ENCODE assay signal across 8 cellular contexts in genomic region chr17:17837966-17838962, GRCh38. TPM values are rescaled to one million over a fixed set of nuclear protein-coding genes. Genes with fewer than 3 reads are reported as not detected.
DNase-seq lines count a peak whose midpoint lies in the region; ATAC-seq, FAIRE-seq and TF ChIP-seq lines count a peak whose summit lies in the region.

No MANE protein-coding gene starts in this region.

- 15% methylated on average over 9 of the region's 11 CpGs for WGBS in K562 (ENCODE audit: insufficient coverage, low coverage, missing lambda C conversion rate)
- 57% methylated on average over 11 of the region's 11 CpGs for WGBS in suprapubic skin

- TF ChIP-seq EP300 in K562 (IDR thresholded peaks at IDR 0.05; ENCODE audit: low read length) (no peak; the same call in 1 of the 2 replicates), suprapubic skin (IDR thresholded peaks at IDR 0.05) (no peak)

- TF ChIP-seq CTCF in K562 (IDR thresholded peaks at IDR 0.05 in 2 of 3, conservative IDR thresholded peaks at IDR 0.05 in 1 of 3; ENCODE audit: insufficient read depth in 2 of 3, low read depth in 1 of 3, low read length in 3 of 3): no peak
- no peak for TF ChIP-seq CTCF in kidney (IDR thresholded peaks at IDR 0.05; ENCODE audit: borderline replicate concordance, extremely low read depth, insufficient read depth)
- TF ChIP-seq CTCF in suprapubic skin (IDR thresholded peaks at IDR 0.05): no peak

- H3K79me2 ChIP-seq in K562 (ENCODE audit: control insufficient read depth, insufficient read depth, low read length): peaks cover 68% of the 10 kb centered on the region

- DNase-seq in DMS79 treated with DMSO at 0.1 percent for 48 hours (lab: John Stamatoyannopoulos, UW) (peak; percentile 29), DMS79 (lab: John Stamatoyannopoulos, UW) (no peak), NCI-H345 treated with DMSO at 0.1 percent for 48 hours (lab: John Stamatoyannopoulos, UW; ENCODE audit: unreplicated experiment) (peak; percentile 8), K562 (ENCODE audit: extremely low read depth in 1 of 4, low spot score in 3 of 4) (peak in 2 of 4 experiments; percentile 53 to 82), kidney (peak; percentile 82), suprapubic skin (ENCODE audit: low spot score in 2 of 2) (peak in 1 of 2 donors; percentile 87)
- no peak for DNase-seq in stimulated activated CD4-positive, alpha-beta T cell treated with anti-CD3 and anti-CD28 coated beads, Interleukin-15, amount 100 ng/mL, for 24 hours

- H4K20me1 ChIP-seq in K562 (replicated peaks; ENCODE audit: control insufficient read depth, insufficient read depth, low read length): peaks cover 3% of the 10 kb centered on the region; the same call in 1 of the 2 replicates

- no peaks in the 10 kb centered on the region for H3K9me1 ChIP-seq in K562 (ENCODE audit: control insufficient read depth, insufficient read depth, low read length)

- CTCF ChIA-PET in K562 (lab: Yijun Ruan, JAX; ENCODE audit: low intra/inter-chr PET ratio): no interaction called here

- no peak for TF ChIP-seq RAD21 in K562 (CRISPR knock-in tag; conservative IDR thresholded peaks at IDR 0.05 in 1 of 2, IDR thresholded peaks at IDR 0.05 in 1 of 2)

- intact Hi-C loops in K562 (cut with micrococcal nuclease) (loop anchor here (2.0 kb wide), 2 partner anchors 13 to 15 kb away; no protein-coding TSS in a partner anchor), kidney (cut with DNase I) (no loop called here)

- H3K9ac ChIP-seq in K562 (ENCODE audit: insufficient read depth in 1 of 2, low read depth in 2 of 2, low read length in 2 of 2) (peak overlapping the region; percentile 99), kidney (ENCODE audit: low read length in 2 of 2) (peak overlapping the region; percentile 37 to 90)

- H3K27ac ChIP-seq in K562 (ENCODE audit: extremely low read depth, low read depth, low read length) (peak overlapping the region; percentile 100), kidney (ENCODE audit: low read depth in 2 of 2, low read length in 2 of 2) (peak overlapping the region; percentile 99), suprapubic skin (peak overlapping the region; percentile 98)

- H2AFZ ChIP-seq in K562 (ENCODE audit: low read depth, low read length): peak overlapping the region; percentile 24; the same call in 1 of the 2 replicates

- in situ Hi-C loops in K562 (cut with MboI): no loop called here

- peak overlapping the region; percentile 19; the same call in 1 of the 2 replicates for H3K4me3 ChIP-seq in K562
- peak overlapping the region in 1 of 2 donors; percentile 29 for H3K4me3 ChIP-seq in kidney (ENCODE audit: low read length in 2 of 2)
- H3K4me3 ChIP-seq in suprapubic skin: peak overlapping the region; percentile 73

- peak overlapping the region; percentile 97 for H3K4me2 ChIP-seq in K562 (ENCODE audit: insufficient read depth, low read length)

- H3K36me3 ChIP-seq in K562 (ENCODE audit: control insufficient read depth, insufficient read depth, low read length) (peaks cover 20% of the 10 kb centered on the region; the same call in 2 of the 3 replicates), kidney (ENCODE audit: control insufficient read depth in 1 of 2, insufficient read depth in 2 of 2, low read length in 2 of 2) (no peaks in the 10 kb centered on the region), suprapubic skin (no peaks in the 10 kb centered on the region)

- H3K27me3 ChIP-seq in K562 (ENCODE audit: control insufficient read depth in 2 of 2, insufficient read depth in 2 of 2, low read length in 2 of 2) (no peaks in the 10 kb centered on the region), suprapubic skin (no peaks in the 10 kb centered on the region)

- H3K9me3 ChIP-seq in K562 (replicated peaks; ENCODE audit: control insufficient read depth, insufficient read depth, low read depth, low read length) (no peaks in the 10 kb centered on the region), kidney (ENCODE audit: control insufficient read depth in 1 of 2, low read length in 2 of 2) (no peaks in the 10 kb centered on the region), suprapubic skin (no peaks in the 10 kb centered on the region)

- no TSS peak for BruUV-seq in K562 (replicated peaks; lab: Mats Ljungman, UMichigan)

- ATAC-seq in K562 (peak; percentile 13), HG02798 (IDR thresholded peaks at IDR 0.05; ENCODE audit: poor library complexity, unreplicated experiment) (no peak)

- TF ChIP-seq POLR2A in K562 (conservative IDR thresholded peaks at IDR 0.05) (0 out of 2 replicates have a peak, but pooled peaks have one; percentile 10), suprapubic skin (IDR thresholded peaks at IDR 0.05) (no peak)

- peak; percentile 89 for FAIRE-seq in K562 (lab: Jason Lieb, UNC)
- FAIRE-seq in kidney (lab: Jason Lieb, UNC): no peak

- H3K4me1 ChIP-seq in K562 (replicated peaks in 1 of 2; ENCODE audit: control insufficient read depth in 2 of 2, insufficient read depth in 2 of 2, low read length in 2 of 2) (peaks cover 64 to 82% of the 10 kb centered on the region in 2 experiments), kidney (ENCODE audit: control insufficient read depth in 1 of 2, insufficient read depth in 1 of 2, low read depth in 1 of 2, low read length in 2 of 2) (peaks cover 49 to 59% of the 10 kb centered on the region in 2 donors), suprapubic skin (peaks cover 93% of the 10 kb centered on the region)

- POLR2A ChIA-PET in K562 (lab: Yijun Ruan, JAX): interaction anchor here (0.6 to 6.7 kb wide), 14 partner anchors 10 to 324 kb away, joined by 3 to 102 read pairs (median 4); no protein-coding TSS in a partner anchor

TF ChIP-seq in K562, 482 proteins besides CTCF, POLR2A, EP300 and RAD21 (continues in another document):
- TF ChIP-seq, protein P1, sequence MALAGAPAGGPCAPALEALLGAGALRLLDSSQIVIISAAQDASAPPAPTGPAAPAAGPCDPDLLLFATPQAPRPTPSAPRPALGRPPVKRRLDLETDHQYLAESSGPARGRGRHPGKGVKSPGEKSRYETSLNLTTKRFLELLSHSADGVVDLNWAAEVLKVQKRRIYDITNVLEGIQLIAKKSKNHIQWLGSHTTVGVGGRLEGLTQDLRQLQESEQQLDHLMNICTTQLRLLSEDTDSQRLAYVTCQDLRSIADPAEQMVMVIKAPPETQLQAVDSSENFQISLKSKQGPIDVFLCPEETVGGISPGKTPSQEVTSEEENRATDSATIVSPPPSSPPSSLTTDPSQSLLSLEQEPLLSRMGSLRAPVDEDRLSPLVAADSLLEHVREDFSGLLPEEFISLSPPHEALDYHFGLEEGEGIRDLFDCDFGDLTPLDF (CRISPR knock-in tag; IDR thresholded peaks at IDR 0.05): no peak
- TF ChIP-seq NFIC (IDR thresholded peaks at IDR 0.05) (no peak; the same call in 1 of the 2 replicates), ZNF165 (CRISPR knock-in tag; IDR thresholded peaks at IDR 0.05; ENCODE audit: borderline replicate concordance) (no peak), MYC (IDR thresholded peaks at IDR 0.05; ENCODE audit: low read depth, low read length) (no peak; the same call in 1 of the 2 replicates), MYC (CRISPR knock-in tag; IDR thresholded peaks at IDR 0.05; ENCODE audit: borderline replicate concordance, low read depth) (no peak), ZNF444 (CRISPR knock-in tag; IDR thresholded peaks at IDR 0.05) (no peak), U2AF1 (optimal IDR thresholded peaks at IDR 0.05; ENCODE audit: low read depth, low read length) (no peak), SAFB (IDR thresholded peaks at IDR 0.05; ENCODE audit: borderline replicate concordance, low read depth, low read length) (no peak), CREM (IDR thresholded peaks at IDR 0.05; ENCODE audit: low read depth) (peak; percentile 40; the same call in 1 of the 2 replicates)
- TF ChIP-seq, protein P2, sequence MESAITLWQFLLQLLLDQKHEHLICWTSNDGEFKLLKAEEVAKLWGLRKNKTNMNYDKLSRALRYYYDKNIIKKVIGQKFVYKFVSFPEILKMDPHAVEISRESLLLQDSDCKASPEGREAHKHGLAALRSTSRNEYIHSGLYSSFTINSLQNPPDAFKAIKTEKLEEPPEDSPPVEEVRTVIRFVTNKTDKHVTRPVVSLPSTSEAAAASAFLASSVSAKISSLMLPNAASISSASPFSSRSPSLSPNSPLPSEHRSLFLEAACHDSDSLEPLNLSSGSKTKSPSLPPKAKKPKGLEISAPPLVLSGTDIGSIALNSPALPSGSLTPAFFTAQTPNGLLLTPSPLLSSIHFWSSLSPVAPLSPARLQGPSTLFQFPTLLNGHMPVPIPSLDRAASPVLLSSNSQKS (CRISPR knock-in tag; IDR thresholded peaks at IDR 0.05): no peak
- TF ChIP-seq, protein P3, sequence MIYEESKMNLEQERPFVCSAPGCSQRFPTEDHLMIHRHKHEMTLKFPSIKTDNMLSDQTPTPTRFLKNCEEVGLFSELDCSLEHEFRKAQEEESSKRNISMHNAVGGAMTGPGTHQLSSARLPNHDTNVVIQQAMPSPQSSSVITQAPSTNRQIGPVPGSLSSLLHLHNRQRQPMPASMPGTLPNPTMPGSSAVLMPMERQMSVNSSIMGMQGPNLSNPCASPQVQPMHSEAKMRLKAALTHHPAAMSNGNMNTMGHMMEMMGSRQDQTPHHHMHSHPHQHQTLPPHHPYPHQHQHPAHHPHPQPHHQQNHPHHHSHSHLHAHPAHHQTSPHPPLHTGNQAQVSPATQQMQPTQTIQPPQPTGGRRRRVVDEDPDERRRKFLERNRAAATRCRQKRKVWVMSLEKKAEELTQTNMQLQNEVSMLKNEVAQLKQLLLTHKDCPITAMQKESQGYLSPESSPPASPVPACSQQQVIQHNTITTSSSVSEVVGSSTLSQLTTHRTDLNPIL (CRISPR knock-in tag; IDR thresholded peaks at IDR 0.05): no peak

RNA-seq across cellular contexts. Expression of gene SREBF1, which starts 1.5 kb away (rescaled TPM):
- 392 and 1,233 TPM in 2 replicates for total RNA-seq in K562 (2011; cell fraction: chromatin; rRNA removed; ENCODE audit: low replicate concordance)
- 729 and 820 TPM in 2 replicates for total RNA-seq in K562 (2011; cell fraction: nucleolus; rRNA removed)
- total RNA-seq in K562 (2011; cell fraction: nucleoplasm; rRNA removed): 484 and 520 TPM in 2 replicates
- 69.4 and 80.7 TPM in 2 replicates for total RNA-seq in K562 (2014; rRNA removed)
- total RNA-seq in K562 (2014; rRNA removed; fragmentation: Illumina TruSeq; extraction: Trizol): 28.6 and 31.2 TPM in 2 replicates
- total RNA-seq in K562 (2015; rRNA removed; fragmentation: Illumina TruSeq; extraction: Trizol): 69.5 and 69.7 TPM in 2 replicates
- total RNA-seq in K562 (2021): 134 and 169 TPM in 2 replicates
- 35.6 and 140 TPM in 2 replicates for polyA plus RNA-seq in K562 (2011; rRNA removed)
- polyA plus RNA-seq in K562 (2011; cell fraction: cytosol; rRNA removed): 54.3 and 84.0 TPM in 2 replicates
- 590 and 682 TPM in 2 replicates for polyA plus RNA-seq in K562 (2011; cell fraction: nucleus; rRNA removed)
- polyA plus RNA-seq in K562 (2012): 162 and 169 TPM in 2 replicates
- 98.4 and 117 TPM in 2 replicates for polyA plus RNA-seq in K562 (2014; fragmentation: Illumina TruSeq; extraction: Trizol)
- 1 to 10 TPM; 1.6 to 1.7 TPM for polyA plus RNA-seq in K562 (2014; fragmentation: Nextera tagmentation; extraction: Ambion mirVana)
- polyA plus RNA-seq in K562 (2014; rRNA removed): 90.3 and 91.1 TPM in 2 replicates
- 33.6 and 42.1 TPM in 2 replicates for polyA minus RNA-seq in K562 (2011; rRNA and poly(A)+ RNA removed)
- 133 and 177 TPM in 2 replicates for polyA minus RNA-seq in K562 (2011; cell fraction: cytosol; rRNA and poly(A)+ RNA removed)
- 150 and 229 TPM in 2 replicates for polyA minus RNA-seq in K562 (2011; cell fraction: nucleus; rRNA and poly(A)+ RNA removed)
- total RNA-seq in kidney: 48.3 TPM
- 37.6 TPM for polyA plus RNA-seq in kidney (ENCODE audit: insufficient read depth, low read depth, low replicate concordance)
- 100 to 1,000 TPM in 2 of 4 donors, 10 to 100 TPM in 2; 78.1 to 124 (median 91.7) TPM for total RNA-seq in suprapubic skin

Comparison
In these comparisons a context has a peak if more than half of its experiments do, and no peak if none do; other contexts are left out.
1. DNase-seq: peak in DMS79 treated with DMSO at 0.1 percent for 48 hours (single experiment), NCI-H345 treated with DMSO at 0.1 percent for 48 hours (single experiment) and kidney (single experiment); none in DMS79 (single experiment) and stimulated activated CD4-positive, alpha-beta T cell treated with anti-CD3 and anti-CD28 coated beads, Interleukin-15, amount 100 ng/mL, for 24 hours (single experiment).
2. Peak in every context shown above with its lines, with median percentiles within 50 percentile points of each other: H3K27ac ChIP-seq.